ENCODE assay signal across 23 cellular contexts in the genomic region with DNA sequence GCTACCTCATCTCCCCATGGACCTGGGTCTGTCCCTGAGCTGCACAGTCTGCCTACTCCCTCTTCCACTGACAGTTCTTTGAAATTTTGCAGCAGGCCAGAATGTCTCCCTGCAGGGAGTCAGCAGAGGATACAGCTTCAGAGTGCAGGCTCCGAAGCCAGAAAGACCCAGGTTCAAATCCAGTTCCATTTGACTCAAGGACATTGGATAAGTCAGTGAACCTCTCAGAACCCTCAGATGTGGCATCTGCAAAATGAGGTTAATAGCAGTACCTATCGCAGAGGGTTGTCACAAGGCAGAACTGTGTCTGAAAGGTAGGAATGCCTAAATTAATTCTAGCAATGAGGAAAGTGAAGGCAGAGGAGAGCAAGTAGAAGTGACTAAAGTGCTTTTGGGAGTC.
"Had no signal": no experiment of that assay in that cellular context is flagged by ENCODE, and none has a peak within 500 bp of the region (broad histone marks: within the 10 kb centered on the region; RNA-seq: fewer than 3 reads in every experiment).

No MANE protein-coding gene starts in this region.

- H3K36me3 Mint-ChIP-seq: memory B cell; naive thymus-derived CD8-positive, alpha-beta T cell had no signal

- H3K9me3 ChIP-seq: heart right ventricle, left ventricle myocardium inferior, psoas muscle, stomach, testis, thyroid gland, transverse colon, upper lobe of left lung had no signal

- H3K4me1 ChIP-seq: heart right ventricle, left ventricle myocardium inferior, parathyroid adenoma, psoas muscle, stomach, testis, transverse colon, upper lobe of left lung had no signal

- H3K27ac ChIP-seq: heart right ventricle, hepatocyte, left ventricle myocardium inferior, parathyroid adenoma, psoas muscle, skin epidermis, stomach, testis, thyroid gland, transverse colon, upper lobe of left lung had no signal

- H3K27me3 Mint-ChIP-seq: memory B cell had no signal

- DNase-seq: heart right ventricle; islet precursor cell; left ventricle myocardium inferior; naive thymus-derived CD8-positive, alpha-beta T cell; nucleus accumbens; psoas muscle; stimulated activated CD4-positive, alpha-beta T cell treated with anti-CD3 and anti-CD28 coated beads, Interleukin-12 subunit alpha, Interleukin-12 subunit beta, amount 100 ng/mL, for 4 hours; stimulated activated CD4-positive, alpha-beta T cell treated with anti-CD3 and anti-CD28 coated beads, Interleukin-15, amount 100 ng/mL, for 24 hours; stimulated activated CD4-positive, alpha-beta T cell treated with anti-CD3 and anti-CD28 coated beads, Interleukin-2, amount 100 ng/mL, for 24 hours; stimulated activated CD4-positive, alpha-beta T cell treated with anti-CD3 and anti-CD28 coated beads, Interleukin-4, amount 100 ng/mL, for 1 hour; stimulated activated naive CD4-positive, alpha-beta T cell; stomach; testis; thyroid gland; transverse colon; upper lobe of left lung had no signal

- ATAC-seq: naive thymus-derived CD8-positive, alpha-beta T cell; psoas muscle had no signal

- H3K9me3 Mint-ChIP-seq: memory B cell; naive thymus-derived CD8-positive, alpha-beta T cell; nephron; neural crest cell had no signal

- H3K4me1 Mint-ChIP-seq: memory B cell; naive thymus-derived CD8-positive, alpha-beta T cell had no signal

- H3K27ac Mint-ChIP-seq: memory B cell; naive thymus-derived CD8-positive, alpha-beta T cell; nephron had no signal

- H3K4me3 Mint-ChIP-seq: memory B cell; naive thymus-derived CD8-positive, alpha-beta T cell; nephron; neural crest cell had no signal

- H2AFZ ChIP-seq: hepatocyte, parathyroid adenoma had no signal

- H3K79me2 ChIP-seq: hepatocyte, parathyroid adenoma had no signal

- H3K27me3 ChIP-seq: heart right ventricle, hepatocyte, stomach, testis, thyroid gland, transverse colon, upper lobe of left lung had no signal

- H3K4me2 ChIP-seq: hepatocyte had no signal

- H3K4me3 ChIP-seq: heart right ventricle, hepatocyte, left ventricle myocardium inferior, lung, psoas muscle, skin epidermis, stomach, testis, thyroid gland, transverse colon, upper lobe of left lung had no signal

- H3K36me3 ChIP-seq: heart right ventricle, left ventricle myocardium inferior, stomach, thyroid gland, transverse colon, upper lobe of left lung had no signal

- H3K9ac ChIP-seq: parathyroid adenoma had no signal
